In genomic region chr10:49556723-49557122, GRCh38 we compare ENCODE assay signal across 29 cellular contexts. TPM values are rescaled to one million over a fixed set of nuclear protein-coding genes. Genes with fewer than 3 reads are reported as not detected.
"Had no signal": no experiment of that assay in that cellular context is flagged by ENCODE, and none has a peak within 500 bp of the region (broad histone marks: within the 10 kb centered on the region; RNA-seq: fewer than 3 reads in every experiment).

No MANE protein-coding gene starts in this region.

- H3K9me3 Mint-ChIP-seq: central memory CD8-positive, alpha-beta T cell; dendritic cell treated with granulocyte-macrophage colony-stimulating factor and Interleukin-4, amounts not matched to agents 40 ng/mL and 50 ng/mL, for 4 days had no signal

- H3K9me3 ChIP-seq: lower lobe of right lung, testis, uterus had no signal

- H3K4me3 Mint-ChIP-seq: activated T-cell treated with anti-CD3 and anti-CD28 coated beads, Interleukin-2, amount 50 U/mL, for 72 hours; central memory CD8-positive, alpha-beta T cell; dendritic cell treated with granulocyte-macrophage colony-stimulating factor and Interleukin-4, amounts not matched to agents 40 ng/mL and 50 ng/mL, for 4 days; endodermal cell; naive B cell; nephron progenitor cell had no signal

- H3K4me1 Mint-ChIP-seq: central memory CD8-positive, alpha-beta T cell; endodermal cell; naive B cell had no signal

- H3K4me1 ChIP-seq: gastroesophageal sphincter, left lung, lower lobe of right lung, spleen, testis, uterus had no signal

- ATAC-seq: activated naive CD4-positive, alpha-beta T cell treated with anti-CD3 and anti-CD28 coated beads, Interleukin-2, amount 50 U/mL, for 72 hours; activated T-cell treated with anti-CD3 and anti-CD28 coated beads, Interleukin-2, amount 50 U/mL, for 72 hours; esophagus mucosa; gastroesophageal sphincter; left lung; lower lobe of right lung; mucosa of descending colon; right cardiac atrium had no signal

- H3K36me3 ChIP-seq: gastroesophageal sphincter, left lung, lower lobe of right lung, spleen, uterus had no signal

- H3K36me3 Mint-ChIP-seq: activated naive CD4-positive, alpha-beta T cell treated with anti-CD3 and anti-CD28 coated beads, Interleukin-2, amount 50 U/mL, for 72 hours had no signal

- H3K4me3 ChIP-seq: gastroesophageal sphincter, left lung, lower lobe of right lung, mucosa of descending colon, spleen, testis, uterus had no signal

- DNase-seq: activated CD4-positive, alpha-beta T cell treated with anti-CD3 and anti-CD28 coated beads for 4 hours; activated CD4-positive, alpha-beta T cell treated with anti-CD3 and anti-CD28 coated beads, Interleukin-2, amount 50 U/mL, for 4 hours; activated naive CD4-positive, alpha-beta T cell; activated T-cell treated with anti-CD3 and anti-CD28 coated beads for 4 hours; activated T-cell treated with anti-CD3 and anti-CD28 coated beads, Interleukin-2, amount 50 U/mL, for 72 hours; anterior cingulate cortex; endodermal cell; head of caudate nucleus; hippocampal formation; left lung; lower lobe of right lung; mesendoderm; mucosa of descending colon; naive B cell; nephron progenitor cell; right cardiac atrium; spleen; stimulated activated naive CD4-positive, alpha-beta T cell treated with Interleukin-2 at 50 U/mL for 16 hours; testis; uterus had no signal

- H3K27ac Mint-ChIP-seq: activated naive CD4-positive, alpha-beta T cell treated with anti-CD3 and anti-CD28 coated beads, Interleukin-2, amount 50 U/mL, for 72 hours; activated T-cell treated with anti-CD3 and anti-CD28 coated beads, Interleukin-2, amount 50 U/mL, for 72 hours; dendritic cell treated with granulocyte-macrophage colony-stimulating factor and Interleukin-4, amounts not matched to agents 40 ng/mL and 50 ng/mL, for 4 days; endodermal cell; nephron progenitor cell had no signal

- H3K27me3 ChIP-seq: left lung, testis, uterus had no signal

RNA-seq across cellular contexts. Expression of gene SLC18A3, which starts 53.4 kb away (rescaled TPM):
- total RNA-seq: activated naive CD4-positive, alpha-beta T cell treated with anti-CD3 and anti-CD28 coated beads, Interleukin-2, amount 50 U/mL, for 72 hours; activated T-cell treated with anti-CD3 and anti-CD28 coated beads, Interleukin-2, amount 50 U/mL, for 72 hours; bronchial epithelial cell; endodermal cell; esophagus mucosa; kidney epithelial cell; left lung; lower lobe of right lung; pulmonary artery endothelial cell; spleen; T-helper 1 cell treated with Interleukin-12 subunit alpha and Interleukin-12 subunit beta and Interleukin-4 antibody, amounts not matched to agents 30 ng/mL and 1 ng/mL, for 36 hours; testis had no signal

RNA-seq across cellular contexts. Expression of gene CHAT, which starts 57.1 kb away (rescaled TPM):
- total RNA-seq: activated naive CD4-positive, alpha-beta T cell treated with anti-CD3 and anti-CD28 coated beads, Interleukin-2, amount 50 U/mL, for 72 hours; bronchial epithelial cell; endodermal cell; esophagus mucosa; kidney epithelial cell; left lung; lower lobe of right lung; pulmonary artery endothelial cell; right cardiac atrium; spleen; T-helper 1 cell treated with Interleukin-12 subunit alpha and Interleukin-12 subunit beta and Interleukin-4 antibody, amounts not matched to agents 30 ng/mL and 1 ng/mL, for 36 hours; uterus had no signal
